8 cellular contexts compared by ENCODE assay signal in genomic region chr16:52191533-52192134, GRCh38.
DNase-seq lines count a peak whose midpoint lies in the region; ATAC-seq and TF ChIP-seq lines count a peak whose summit lies in the region.

No MANE protein-coding gene starts in this region.

- H3K9me3 ChIP-seq in SK-N-MC (ENCODE audit: low read depth, low read length) (no peaks in the 10 kb centered on the region), hepatocyte (ENCODE audit: low read depth) (no peaks in the 10 kb centered on the region), sigmoid colon (no peaks in the 10 kb centered on the region)

- H3K4me3 ChIP-seq in SK-N-MC: no peak overlapping the region
- H3K4me3 ChIP-seq in hepatocyte: no peak overlapping the region
- H3K4me3 ChIP-seq in sigmoid colon: no peak overlapping the region

- H4K20me1 ChIP-seq in hepatocyte (ENCODE audit: insufficient read depth, poor library complexity, severe bottlenecking): no peaks in the 10 kb centered on the region

- peak; percentile 88 for TF ChIP-seq CTCF in hepatocyte (IDR thresholded peaks at IDR 0.05; ENCODE audit: poor library complexity)
- peak; percentile 68 to 91 (median 88) for TF ChIP-seq CTCF in sigmoid colon (IDR thresholded peaks at IDR 0.05)

- peaks cover 5% of the 10 kb centered on the region for H3K27me3 ChIP-seq in hepatocyte
- H3K27me3 ChIP-seq in sigmoid colon: no peaks in the 10 kb centered on the region

- H3K4me2 ChIP-seq in hepatocyte: no peak overlapping the region

- TF ChIP-seq POLR2A in sigmoid colon (IDR thresholded peaks at IDR 0.05): no peak

- H3K9me2 ChIP-seq in hepatocyte (replicated peaks; ENCODE audit: insufficient read depth): no peaks in the 10 kb centered on the region

- H3K79me2 ChIP-seq in hepatocyte: no peaks in the 10 kb centered on the region

- H3K4me1 ChIP-seq in hepatocyte (ENCODE audit: insufficient read depth) (no peaks in the 10 kb centered on the region), sigmoid colon (no peaks in the 10 kb centered on the region)

- ATAC-seq in GM18867 (IDR thresholded peaks at IDR 0.05; ENCODE audit: unreplicated experiment): peak; percentile 70
- no peak for ATAC-seq in GM19328 (IDR thresholded peaks at IDR 0.05; ENCODE audit: unreplicated experiment)

- intact Hi-C loops in sigmoid colon (cut with DNase I): loop anchor here (1.0 to 2.0 kb wide), 2 partner anchors 721 to 831 kb away; no protein-coding TSS in a partner anchor

- DNase-seq in AG08395 (ENCODE audit: low spot score): peak; percentile 76
- DNase-seq in NCI-H1092 (lab: John Stamatoyannopoulos, UW): peak; percentile 69
- peak; percentile 1 for DNase-seq in SK-N-MC (ENCODE audit: low read depth, low spot score)
- DNase-seq in amygdala (lab: John Stamatoyannopoulos, UW): peak in 45 of 56 donors; percentile 1 to 84 (median 39)
- DNase-seq in hepatocyte (ENCODE audit: low spot score): peak; percentile 81
- DNase-seq in sigmoid colon: peak; percentile 70

- H3K36me3 ChIP-seq in SK-N-MC (ENCODE audit: insufficient read depth, low read length) (no peaks in the 10 kb centered on the region), hepatocyte (replicated peaks; ENCODE audit: insufficient read depth, low read depth) (no peaks in the 10 kb centered on the region), sigmoid colon (no peaks in the 10 kb centered on the region)

- no peak overlapping the region for H3K9ac ChIP-seq in SK-N-MC (ENCODE audit: insufficient read length)

- WGBS in hepatocyte (ENCODE audit: low lambda C conversion rate, missing lambda C conversion rate): 60% methylated on average over 7 of the region's 7 CpGs
- WGBS in sigmoid colon, 2 donors: 43 to 51% methylated on average over 7 of the region's 7 CpGs

- no peak overlapping the region for H3K27ac ChIP-seq in SK-N-MC
- H3K27ac ChIP-seq in hepatocyte: no peak overlapping the region
- H3K27ac ChIP-seq in sigmoid colon: no peak overlapping the region

- H2AFZ ChIP-seq in hepatocyte: peak overlapping the region; percentile 16

- no peak for TF ChIP-seq EP300 in sigmoid colon (IDR thresholded peaks at IDR 0.05)

Comparison
In these comparisons a context has a peak if more than half of its experiments do, and no peak if none do; other contexts are left out.
1. DNase-seq: peak in every context shown above with its lines; median percentile 81 in hepatocyte; 76 in AG08395; 70 in sigmoid colon; 69 in NCI-H1092; 39 in amygdala; 1 in SK-N-MC.